ENCODE assay signal across 29 cellular contexts in the genomic region with DNA sequence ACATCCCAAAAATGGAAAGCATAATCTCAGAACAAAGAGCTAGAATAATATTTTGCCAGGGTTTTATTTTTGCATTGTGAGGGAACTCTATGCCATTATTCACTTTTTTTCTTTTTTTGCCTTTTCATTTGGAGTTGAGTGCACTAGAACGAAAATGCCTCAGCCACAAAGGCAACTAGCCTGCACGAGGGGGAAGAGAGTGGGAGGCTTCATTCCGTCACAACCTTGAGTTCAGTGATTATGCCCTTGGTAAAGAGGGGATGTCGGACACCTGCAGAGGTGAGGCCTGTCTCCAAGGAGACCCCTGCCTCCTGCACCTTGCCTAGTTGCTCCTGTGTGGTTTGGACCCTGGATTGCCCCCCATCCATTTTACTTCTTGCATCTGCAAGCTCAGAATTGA.
"Had no signal": no experiment of that assay in that cellular context is flagged by ENCODE, and none has a peak within 500 bp of the region (broad histone marks: within the 10 kb centered on the region; RNA-seq: fewer than 3 reads in every experiment).

No MANE protein-coding gene starts in this region.

- H3K4me3 ChIP-seq: ovary, prostate gland, right lobe of liver, sigmoid colon, suprapubic skin, testis, tibial artery, transverse colon, upper lobe of right lung, uterus had no signal

- H3K27me3 Mint-ChIP-seq: stimulated activated naive CD8-positive, alpha-beta T cell treated with anti-CD3 and anti-CD28 coated beads, Interleukin-15, amount 100 ng/mL, for 72 hours had no signal

- H3K27ac Mint-ChIP-seq: naive B cell; naive thymus-derived CD8-positive, alpha-beta T cell; natural killer cell treated with Interleukin-12 subunit alpha and Interleukin-12 subunit beta and Interleukin-15 and Interleukin-18, amount 100 ng/mL, for 72 hours; nephron progenitor cell; stimulated activated effector memory CD8-positive, alpha-beta T cell treated with anti-CD3 and anti-CD28 coated beads, Interleukin-12 subunit alpha, Interleukin-12 subunit beta, amount 100 ng/mL, for 72 hours; stimulated activated naive B cell treated with anti-CD40 and anti-IgM and Interleukin-4, amounts not matched to agents 10 μg/mL and 1 μg/mL and 100 μg/mL, for 72 hours; type B pancreatic cell had no signal

- H3K4me1 Mint-ChIP-seq: naive B cell; naive thymus-derived CD8-positive, alpha-beta T cell; neural crest cell; stimulated activated effector memory CD8-positive, alpha-beta T cell treated with anti-CD3 and anti-CD28 coated beads, Interleukin-12 subunit alpha, Interleukin-12 subunit beta, amount 100 ng/mL, for 72 hours; stimulated activated naive B cell treated with anti-CD40 and anti-IgM and Interleukin-4, amounts not matched to agents 10 μg/mL and 1 μg/mL and 100 μg/mL, for 72 hours; stimulated activated naive CD8-positive, alpha-beta T cell treated with anti-CD3 and anti-CD28 coated beads, Interleukin-15, amount 100 ng/mL, for 72 hours had no signal

- H3K9me3 Mint-ChIP-seq: natural killer cell treated with Interleukin-12 subunit alpha and Interleukin-12 subunit beta and Interleukin-15 and Interleukin-18, amount 100 ng/mL, for 72 hours; neural crest cell; stimulated activated effector memory CD8-positive, alpha-beta T cell treated with anti-CD3 and anti-CD28 coated beads, Interleukin-12 subunit alpha, Interleukin-12 subunit beta, amount 100 ng/mL, for 72 hours; type B pancreatic cell had no signal

- H3K36me3 Mint-ChIP-seq: naive B cell; naive thymus-derived CD8-positive, alpha-beta T cell; natural killer cell treated with Interleukin-12 subunit alpha and Interleukin-12 subunit beta and Interleukin-15 and Interleukin-18, amount 100 ng/mL, for 72 hours; stimulated activated effector memory CD8-positive, alpha-beta T cell treated with anti-CD3 and anti-CD28 coated beads, Interleukin-12 subunit alpha, Interleukin-12 subunit beta, amount 100 ng/mL, for 72 hours; stimulated activated naive B cell treated with anti-CD40 and anti-IgM and Interleukin-4, amounts not matched to agents 10 μg/mL and 1 μg/mL and 100 μg/mL, for 72 hours; type B pancreatic cell had no signal

- H3K27ac ChIP-seq: ovary, parathyroid adenoma, prostate gland, right lobe of liver, sigmoid colon, suprapubic skin, testis, tibial artery, transverse colon, upper lobe of right lung, uterus had no signal

- DNase-seq: naive B cell; naive thymus-derived CD8-positive, alpha-beta T cell; nephron progenitor cell; occipital lobe; ovary; right cardiac atrium; right lobe of liver; sigmoid colon; small intestine; stimulated activated CD4-positive, alpha-beta T cell treated with anti-CD3 and anti-CD28 coated beads, Interleukin-15, amount 100 ng/mL, for 24 hours; stimulated activated CD4-positive, alpha-beta T cell treated with anti-CD3 and anti-CD28 coated beads, Interleukin-2, amount 100 ng/mL, for 24 hours; stimulated activated CD4-positive, alpha-beta T cell treated with anti-CD3 and anti-CD28 coated beads, Interleukin-2, amount 100 ng/mL, for 48 hours; stimulated activated CD4-positive, alpha-beta T cell treated with anti-CD3 and anti-CD28 coated beads, Interleukin-4, amount 100 ng/mL, for 24 hours; stimulated activated naive B cell treated with anti-CD40 and anti-IgM and Interleukin-4, amounts not matched to agents 10 μg/mL and 1 μg/mL and 100 μg/mL, for 72 hours; stimulated activated naive CD4-positive, alpha-beta T cell treated with Interleukin-2 at 50 U/mL for 16 hours; stimulated activated naive CD8-positive, alpha-beta T cell treated with anti-CD3 and anti-CD28 coated beads, Interleukin-15, amount 100 ng/mL, for 72 hours; substantia nigra; testis; tibial artery; transverse colon; upper lobe of right lung; uterus had no signal

- H3K9ac ChIP-seq: parathyroid adenoma had no signal

- H3K27me3 ChIP-seq: ovary, right lobe of liver, sigmoid colon, testis, transverse colon, uterus had no signal

- FAIRE-seq: small intestine had no signal

- H2AFZ ChIP-seq: parathyroid adenoma had no signal

- H3K9me3 ChIP-seq: ovary, prostate gland, right lobe of liver, sigmoid colon, suprapubic skin, testis, tibial artery, transverse colon, upper lobe of right lung, uterus had no signal

- H3K79me2 ChIP-seq: parathyroid adenoma had no signal

- H3K36me3 ChIP-seq: ovary, prostate gland, right lobe of liver, sigmoid colon, suprapubic skin, tibial artery, transverse colon, upper lobe of right lung, uterus had no signal

- H3K4me3 Mint-ChIP-seq: naive B cell; naive thymus-derived CD8-positive, alpha-beta T cell; natural killer cell treated with Interleukin-12 subunit alpha and Interleukin-12 subunit beta and Interleukin-15 and Interleukin-18, amount 100 ng/mL, for 72 hours; nephron progenitor cell; neural crest cell; stimulated activated effector memory CD8-positive, alpha-beta T cell treated with anti-CD3 and anti-CD28 coated beads, Interleukin-12 subunit alpha, Interleukin-12 subunit beta, amount 100 ng/mL, for 72 hours; stimulated activated naive B cell treated with anti-CD40 and anti-IgM and Interleukin-4, amounts not matched to agents 10 μg/mL and 1 μg/mL and 100 μg/mL, for 72 hours; stimulated activated naive CD8-positive, alpha-beta T cell treated with anti-CD3 and anti-CD28 coated beads, Interleukin-15, amount 100 ng/mL, for 72 hours; type B pancreatic cell had no signal

- H3K4me1 ChIP-seq: parathyroid adenoma, prostate gland, right lobe of liver, sigmoid colon, suprapubic skin, testis, tibial artery, transverse colon, upper lobe of right lung, uterus had no signal
